23 cellular contexts compared by ENCODE assay signal in the genomic region with DNA sequence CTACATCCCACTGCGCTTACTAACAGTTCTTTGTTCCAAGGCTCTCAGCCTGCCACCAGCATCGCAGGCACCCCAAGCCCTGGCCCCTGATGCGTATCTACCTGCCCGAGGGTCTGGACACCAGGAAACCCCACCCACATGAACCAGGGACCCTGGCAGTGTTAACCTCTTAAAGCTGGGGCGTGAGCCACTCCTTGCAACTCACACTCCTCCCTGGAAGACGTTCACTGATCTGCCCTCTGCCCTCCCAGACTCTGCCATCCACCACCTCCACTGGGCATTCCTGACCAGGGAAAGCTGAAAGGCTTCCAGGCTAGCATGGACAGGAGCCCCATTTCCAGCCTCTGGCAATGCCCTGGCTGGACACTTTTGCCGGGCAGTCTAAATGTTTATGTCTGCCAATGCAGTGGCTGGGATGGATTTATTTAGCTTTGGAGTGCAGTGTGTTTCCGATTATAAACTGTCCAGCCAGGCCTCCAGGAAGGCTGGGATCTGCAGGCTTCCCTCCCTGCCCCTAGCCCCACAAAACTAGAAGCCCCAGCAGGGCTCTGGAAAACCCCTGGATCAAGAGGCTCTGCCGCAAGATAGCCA.
"Had no signal": no experiment of that assay in that cellular context is flagged by ENCODE, and none has a peak within 500 bp of the region (broad histone marks: within the 10 kb centered on the region; RNA-seq: fewer than 3 reads in every experiment).

No MANE protein-coding gene starts in this region.

- H3K27ac Mint-ChIP-seq: activated T-cell treated with anti-CD3 and anti-CD28 coated beads, Interleukin-2, amount 50 U/mL, for 72 hours had no signal

- H3K4me1 ChIP-seq: breast epithelium, foreskin keratinocyte had no signal

- H3K36me3 ChIP-seq: breast epithelium had no signal

- ATAC-seq: activated T-cell treated with anti-CD3 and anti-CD28 coated beads, Interleukin-2, amount 50 U/mL, for 72 hours; foreskin keratinocyte; left lobe of liver; upper lobe of right lung had no signal

- H3K27ac ChIP-seq: foreskin keratinocyte, parathyroid adenoma, thoracic aorta, upper lobe of right lung, VCaP had no signal

- H3K4me3 Mint-ChIP-seq: activated T-cell treated with anti-CD3 and anti-CD28 coated beads, Interleukin-2, amount 50 U/mL, for 72 hours had no signal

- H3K4me3 ChIP-seq: ascending aorta, breast epithelium, skin epidermis, thoracic aorta, upper lobe of right lung had no signal

- H3K9me3 Mint-ChIP-seq: activated T-cell treated with anti-CD3 and anti-CD28 coated beads, Interleukin-2, amount 50 U/mL, for 72 hours had no signal

- H3K27me3 ChIP-seq: ascending aorta, breast epithelium, foreskin keratinocyte, upper lobe of right lung had no signal

- DNase-seq: activated CD4-positive, alpha-beta T cell treated with anti-CD3 and anti-CD28 coated beads for 1 hour; activated effector memory CD4-positive, alpha-beta T cell treated with anti-CD3 and anti-CD28 coated beads, Interleukin-2, amount 50 U/mL, for 16 hours; activated naive CD4-positive, alpha-beta T cell treated with anti-CD3 and anti-CD28 coated beads, Interleukin-2, amount 50 U/mL, for 16 hours; activated T-cell treated with anti-CD3 and anti-CD28 coated beads, Interleukin-2, amount 50 U/mL, for 72 hours; cerebellar nuclear complex; effector memory CD4-positive, alpha-beta T cell; foreskin keratinocyte; glutamatergic neuron; hypothalamus; midbrain; retina; stimulated activated CD4-positive, alpha-beta T cell treated with anti-CD3 and anti-CD28 coated beads, Interleukin-15, amount 100 ng/mL, for 24 hours; stimulated activated CD4-positive, alpha-beta T cell treated with anti-CD3 and anti-CD28 coated beads, Interleukin-2, amount 100 ng/mL, for 48 hours; SW 1271; T-helper 2 cell; upper lobe of right lung had no signal

- H3K9me3 ChIP-seq: ascending aorta, breast epithelium, thoracic aorta, upper lobe of right lung had no signal
